ENCODE assay signal across 8 cellular contexts in genomic region chr11:132114185-132114584, GRCh38.
A peak's percentile ranks its signal among the peaks of the same experiment; 100 is the strongest.
DNase-seq lines count a peak whose midpoint lies in the region; ATAC-seq and TF ChIP-seq lines count a peak whose summit lies in the region.

No MANE protein-coding gene starts in this region.

- no peak overlapping the region for H3K27ac Mint-ChIP-seq in T-cell

- DNase-seq in Right ventricle myocardium superior (peak; percentile 52), cardiac septum (ENCODE audit: low spot score) (no peak), NCI-H460 (ENCODE audit: extremely low read depth, low read depth) (peak; percentile 11), epithelial cell of esophagus (ENCODE audit: low read depth) (peak; percentile 57), renal cortical epithelial cell (ENCODE audit: low read depth) (peak; percentile 38), T-cell (no peak)

- POLR2A ChIA-PET in T-cell (lab: Charles Lee) = no interaction called here

- no peaks in the 10 kb centered on the region for H3K4me1 Mint-ChIP-seq in T-cell

- intact Hi-C loops in Right ventricle myocardium superior (cut with DNase I) = loop anchor here (5.0 kb wide), 1 partner anchor 288 kb away; no protein-coding TSS in a partner anchor
- intact Hi-C loops in cardiac septum (cut with DNase I) = loop anchor here (5.0 kb wide), 1 partner anchor 288 kb away; no protein-coding TSS in a partner anchor

- TF ChIP-seq CTCF in epithelial cell of esophagus (IDR thresholded peaks at IDR 0.05; ENCODE audit: insufficient read depth, low read depth, low read length, missing control alignments) = peak; percentile 62

- CTCF ChIA-PET in T-cell (lab: Charles Lee) = no interaction called here

- H3K9me3 Mint-ChIP-seq in T-cell = peaks cover 0 to 9% (median 8%) of the 10 kb centered on the region in 3 donors

- H3K4me3 ChIP-seq in epithelial cell of esophagus (ENCODE audit: low read length) = no peak overlapping the region

- peaks cover 0 to 4% of the 10 kb centered on the region in 2 donors for H3K27me3 Mint-ChIP-seq in T-cell

- ATAC-seq in Right ventricle myocardium superior (ENCODE audit: poor library complexity) (peak; percentile 48), GM21529 (IDR thresholded peaks at IDR 0.05; ENCODE audit: unreplicated experiment) (no peak), T-cell (replicated peaks in 1 of 4) (no peak), HG03521 (IDR thresholded peaks at IDR 0.05; ENCODE audit: unreplicated experiment) (no peak)

- H3K4me3 Mint-ChIP-seq in T-cell = no peak overlapping the region

- H3K36me3 Mint-ChIP-seq in T-cell = no peaks in the 10 kb centered on the region

Comparison
In these comparisons a context has a peak if more than half of its experiments do, and no peak if none do; other contexts are left out.
1. DNase-seq: peak in Right ventricle myocardium superior (single experiment), NCI-H460 (single experiment), epithelial cell of esophagus (single experiment) and renal cortical epithelial cell (single experiment); none in cardiac septum (single experiment) and T-cell (0 of 34).